Comparison of ENCODE assay signal across 8 cellular contexts in genomic region chr1:108897865-108898720, GRCh38. TPM values are rescaled to one million over a fixed set of nuclear protein-coding genes. Genes with fewer than 3 reads are reported as not detected.
DNase-seq lines count a peak whose midpoint lies in the region; ATAC-seq and TF ChIP-seq lines count a peak whose summit lies in the region.

No MANE protein-coding gene starts in this region.

- no peak overlapping the region for H3K4me2 ChIP-seq in mesenchymal stem cell (ENCODE audit: low read length, poor library complexity, severe bottlenecking)

- no peak overlapping the region for H3K18ac ChIP-seq in mesenchymal stem cell (ENCODE audit: low read depth in 1 of 2, low read length in 2 of 2)

- no peak overlapping the region for H2BK15ac ChIP-seq in mesenchymal stem cell (ENCODE audit: low read depth, poor library complexity, severe bottlenecking)

- peak; percentile 86 for ATAC-seq in CD4-positive, alpha-beta T cell (ENCODE audit: poor library complexity)
- peak; percentile 59 for ATAC-seq in GM18517 (IDR thresholded peaks at IDR 0.05; ENCODE audit: unreplicated experiment)
- no peak for ATAC-seq in GM21825 (IDR thresholded peaks at IDR 0.05; ENCODE audit: unreplicated experiment)

- no peak overlapping the region for H3K4me3 Mint-ChIP-seq in CD4-positive, alpha-beta T cell

- H2BK12ac ChIP-seq in mesenchymal stem cell (ENCODE audit: low read length in 2 of 2) = no peak overlapping the region

- TF ChIP-seq CTCF in CD4-positive, alpha-beta T cell (IDR thresholded peaks at IDR 0.05) = peak; percentile 78
- TF ChIP-seq CTCF in dorsolateral prefrontal cortex (IDR thresholded peaks at IDR 0.05 in 54 of 56, conservative IDR thresholded peaks at IDR 0.05 in 2 of 56; ENCODE audit: low read depth in 1 of 56, partially characterized antibody in 56 of 56) = peak; percentile 67 to 95 (median 83)

- H3K9ac ChIP-seq in mesenchymal stem cell (ENCODE audit: low read length) = peak overlapping the region; percentile 67

- no peak overlapping the region for H3K14ac ChIP-seq in mesenchymal stem cell (ENCODE audit: low read length in 2 of 2)

- no peak overlapping the region for H3K23ac ChIP-seq in mesenchymal stem cell (ENCODE audit: low read length in 2 of 2)

- no peaks in the 10 kb centered on the region for H3K4me1 Mint-ChIP-seq in CD4-positive, alpha-beta T cell (ENCODE audit: low read depth)

- no peak overlapping the region for H3K4me3 ChIP-seq in MG63
- H3K4me3 ChIP-seq in SJCRH30 = no peak overlapping the region
- H3K4me3 ChIP-seq in dorsolateral prefrontal cortex = peak overlapping the region in 4 of 59 donors; percentile 6 to 25 (median 17)
- H3K4me3 ChIP-seq in mesenchymal stem cell (ENCODE audit: insufficient read depth in 1 of 2, low read depth in 1 of 2, low read length in 2 of 2) = no peak overlapping the region

- H2AK5ac ChIP-seq in mesenchymal stem cell (ENCODE audit: low read length, severe bottlenecking) = no peak overlapping the region

- no peaks in the 10 kb centered on the region for H3K9me3 Mint-ChIP-seq in CD4-positive, alpha-beta T cell

- H3K9me3 ChIP-seq in CD4-positive, alpha-beta T cell (ENCODE audit: control insufficient read depth, low read length) = no peaks in the 10 kb centered on the region
- no peaks in the 10 kb centered on the region for H3K9me3 ChIP-seq in MG63
- H3K9me3 ChIP-seq in SJCRH30 (replicated peaks) = no peaks in the 10 kb centered on the region
- no peaks in the 10 kb centered on the region for H3K9me3 ChIP-seq in mesenchymal stem cell (ENCODE audit: control insufficient read depth, low read length)

- H3K36me3 ChIP-seq in MG63 (peaks cover 30% of the 10 kb centered on the region), SJCRH30 (peaks cover 14% of the 10 kb centered on the region), mesenchymal stem cell (ENCODE audit: control insufficient read depth in 1 of 2, insufficient read depth in 2 of 2, low read depth in 1 of 2, low read length in 2 of 2) (peaks cover 3 to 39% of the 10 kb centered on the region in 2 experiments)

- H4K8ac ChIP-seq in mesenchymal stem cell (ENCODE audit: low read length) = no peak overlapping the region

- H3K27ac Mint-ChIP-seq in CD4-positive, alpha-beta T cell = no peak overlapping the region

- H2BK5ac ChIP-seq in mesenchymal stem cell (ENCODE audit: low read depth, low read length, poor library complexity, severe bottlenecking) = no peak overlapping the region

- no peak overlapping the region for H3K27ac ChIP-seq in CD4-positive, alpha-beta T cell (ENCODE audit: low read depth, low read length)
- H3K27ac ChIP-seq in SJCRH30 (no peak overlapping the region), dorsolateral prefrontal cortex (peak overlapping the region in 40 of 59 donors; percentile 7 to 86 (median 67)), mesenchymal stem cell (ENCODE audit: low read length, poor library complexity, severe bottlenecking) (no peak overlapping the region)

- CTCF ChIA-PET in CD4-positive, alpha-beta T cell (lab: Charles Lee) = interaction anchor here (0.6 to 5.7 kb wide), 11 partner anchors 9 to 283 kb away, joined by 3 to 56 read pairs (median 4); partner anchors contain the start of gene PRPF38B

- H3K4ac ChIP-seq in mesenchymal stem cell (ENCODE audit: low read depth in 1 of 2, low read length in 2 of 2) = no peak overlapping the region

- peak in 2 of 10 experiments; percentile 11 to 13 for DNase-seq in CD4-positive, alpha-beta T cell
- DNase-seq in MG63 (peak; percentile 24), SJCRH30 (peak; percentile 23 to 69), dorsolateral prefrontal cortex (peak in 3 of 10 donors; percentile 10 to 56 (median 22)), mesenchymal stem cell (peak; percentile 76), GDM1 (lab: John Stamatoyannopoulos, UW) (no peak)

- H3K36me3 Mint-ChIP-seq in CD4-positive, alpha-beta T cell (ENCODE audit: low read depth) = no peaks in the 10 kb centered on the region

- H4K91ac ChIP-seq in mesenchymal stem cell (ENCODE audit: low read length) = no peak overlapping the region

- H3K4me1 ChIP-seq in SJCRH30 (no peaks in the 10 kb centered on the region), mesenchymal stem cell (ENCODE audit: control insufficient read depth, insufficient read depth, low read depth, low read length) (no peaks in the 10 kb centered on the region)

- intact Hi-C loops in CD4-positive, alpha-beta T cell (cut with DNase I, micrococcal nuclease) = loop anchor here (1.0 to 5.0 kb wide), 5 partner anchors 70 to 386 kb away; partner anchors contain the start of gene PRPF38B (in 1 of the 2)
- intact Hi-C loops in dorsolateral prefrontal cortex (cut with DNase I) = loop anchor here (2.0 to 10.0 kb wide), 7 partner anchors 21 to 383 kb away; partner anchors contain the start of genes PRPF38B (in 2 of the 2), STXBP3 (in 2 of the 2) and GPSM2 (in 1 of the 2)

- peaks cover 11% of the 10 kb centered on the region for H3K79me1 ChIP-seq in mesenchymal stem cell (replicated peaks; ENCODE audit: low read length, poor library complexity, severe bottlenecking)

- H3K27me3 Mint-ChIP-seq in CD4-positive, alpha-beta T cell = no peaks in the 10 kb centered on the region

- 73% methylated on average over 6 of the region's 8 CpGs for WGBS in mesenchymal stem cell

- H2BK120ac ChIP-seq in mesenchymal stem cell (ENCODE audit: low read depth, low read length) = no peak overlapping the region

- no peaks in the 10 kb centered on the region for H3K27me3 ChIP-seq in CD4-positive, alpha-beta T cell (ENCODE audit: control insufficient read depth, insufficient read depth, low read length)
- H3K27me3 ChIP-seq in MG63 = no peaks in the 10 kb centered on the region
- H3K27me3 ChIP-seq in SJCRH30 = no peaks in the 10 kb centered on the region
- H3K27me3 ChIP-seq in dorsolateral prefrontal cortex = no peaks in the 10 kb centered on the region
- no peaks in the 10 kb centered on the region for H3K27me3 ChIP-seq in mesenchymal stem cell (ENCODE audit: control insufficient read depth in 1 of 2, insufficient read depth in 1 of 2, low read length in 2 of 2)

- POLR2A ChIA-PET in CD4-positive, alpha-beta T cell (lab: Charles Lee) = interaction anchor here (1.4 kb wide), 1 partner anchor 206 kb away, joined by 13 read pairs; the partner anchor contains the start of gene PRPF38B

- no peak overlapping the region for H2AFZ ChIP-seq in mesenchymal stem cell (ENCODE audit: low read depth, low read length)

RNA-seq across cellular contexts. Expression of gene GPSM2, which starts 21.3 kb away (rescaled TPM):
- under 1 TPM; 0.33 to 0.36 TPM for total RNA-seq in CD4-positive, alpha-beta T cell
- total RNA-seq in MG63 (2014; rRNA removed; shearing (Covaris generic); ENCODE audit: low replicate concordance) = 79.9 and 96.6 TPM in 2 replicates
- 40.1 and 40.4 TPM in 2 replicates for total RNA-seq in SJCRH30 (2014; rRNA removed; shearing (Covaris generic))
- 10 to 100 TPM; 22.2 to 91.8 (median 43.7) TPM for total RNA-seq in dorsolateral prefrontal cortex
- polyA plus RNA-seq in mesenchymal stem cell (2013, experiment 1 of 2) = 10.5 TPM
- polyA plus RNA-seq in mesenchymal stem cell (2013, experiment 2 of 2) = 10.6 TPM

RNA-seq across cellular contexts. Expression of gene AKNAD1, which starts 41.2 kb away (rescaled TPM):
- total RNA-seq in CD4-positive, alpha-beta T cell = not detected
- not detected in 2 replicates for total RNA-seq in MG63 (2014; rRNA removed; shearing (Covaris generic); ENCODE audit: low replicate concordance)
- total RNA-seq in SJCRH30 (2014; rRNA removed; shearing (Covaris generic)) = 0.30 and 0.87 TPM in 2 replicates
- 1 to 10 TPM in 51 of 120 experiments, under 1 TPM in 29, not detected in 40; 0.18 to 4.1 (median 1.2) TPM for total RNA-seq in dorsolateral prefrontal cortex
- polyA plus RNA-seq in mesenchymal stem cell (2013, experiment 1 of 2) = 0.86 TPM
- polyA plus RNA-seq in mesenchymal stem cell (2013, experiment 2 of 2) = 0.81 TPM

Comparison
In these comparisons a context has a peak if more than half of its experiments do, and no peak if none do; other contexts are left out.
1. H3K27ac ChIP-seq: peak in dorsolateral prefrontal cortex (40 of 59); none in CD4-positive, alpha-beta T cell (single experiment), SJCRH30 (single experiment) and mesenchymal stem cell (single experiment).
2. RNA of gene GPSM2, which starts 21.3 kb away (total RNA-seq): 79.9 to 96.6 TPM in MG63, 22.2 to 91.8 TPM in dorsolateral prefrontal cortex and 40.1 to 40.4 TPM in SJCRH30; 0.33 to 0.36 TPM in CD4-positive, alpha-beta T cell; every median in the first group is over 10 times any median in the second.